Comparison of ENCODE assay signal across 27 cellular contexts in genomic region chr11:80309301-80309700, GRCh38.
"Had no signal": no experiment of that assay in that cellular context is flagged by ENCODE, and none has a peak within 500 bp of the region (broad histone marks: within the 10 kb centered on the region; RNA-seq: fewer than 3 reads in every experiment).

No MANE protein-coding gene starts in this region.

- H3K9me3 ChIP-seq: esophagus muscularis mucosa, right lobe of liver, suprapubic skin, transverse colon, upper lobe of right lung, uterus had no signal

- H3K36me3 ChIP-seq: esophagus muscularis mucosa, left lung, right lobe of liver, suprapubic skin, transverse colon, upper lobe of right lung, uterus had no signal

- H3K4me3 Mint-ChIP-seq: endodermal cell; naive thymus-derived CD4-positive, alpha-beta T cell; nephron; stimulated activated naive CD8-positive, alpha-beta T cell treated with anti-CD3 and anti-CD28 coated beads, Interleukin-15, amount 100 ng/mL, for 72 hours had no signal

- H3K27me3 Mint-ChIP-seq: naive thymus-derived CD4-positive, alpha-beta T cell; stimulated activated naive CD8-positive, alpha-beta T cell treated with anti-CD3 and anti-CD28 coated beads, Interleukin-15, amount 100 ng/mL, for 72 hours had no signal

- H3K27ac ChIP-seq: dorsolateral prefrontal cortex, esophagus muscularis mucosa, left lung, right lobe of liver, suprapubic skin, transverse colon, upper lobe of right lung, uterus had no signal

- H3K4me1 ChIP-seq: esophagus muscularis mucosa, left lung, right lobe of liver, suprapubic skin, transverse colon, upper lobe of right lung, uterus had no signal

- H3K4me3 ChIP-seq: dorsolateral prefrontal cortex, esophagus muscularis mucosa, left lung, right lobe of liver, suprapubic skin, transverse colon, upper lobe of right lung, uterus had no signal

- H3K27ac Mint-ChIP-seq: endodermal cell; naive thymus-derived CD4-positive, alpha-beta T cell; nephron; stimulated activated naive CD8-positive, alpha-beta T cell treated with anti-CD3 and anti-CD28 coated beads, Interleukin-15, amount 100 ng/mL, for 72 hours had no signal

- FAIRE-seq: colon, keratinocyte, small intestine had no signal

- ATAC-seq: left lung; naive thymus-derived CD4-positive, alpha-beta T cell; right lobe of liver; stimulated activated naive CD8-positive, alpha-beta T cell treated with anti-CD3 and anti-CD28 coated beads, Interleukin-15, amount 100 ng/mL, for 72 hours; upper lobe of right lung had no signal

- H3K27me3 ChIP-seq: dorsolateral prefrontal cortex, esophagus muscularis mucosa, left lung, right lobe of liver, suprapubic skin, transverse colon, upper lobe of right lung, uterus had no signal

- DNase-seq: dorsolateral prefrontal cortex; effector CD4-positive, alpha-beta T cell; endodermal cell; foreskin melanocyte; hypothalamus; left lung; mesendoderm; midbrain; naive thymus-derived CD4-positive, alpha-beta T cell; nucleus accumbens; posterior cingulate gyrus; right lobe of liver; small intestine; stimulated activated CD4-positive, alpha-beta T cell treated with anti-CD3 and anti-CD28 coated beads, Interleukin-12 subunit alpha, Interleukin-12 subunit beta, amount 100 ng/mL, for 4 hours; stimulated activated CD4-positive, alpha-beta T cell treated with anti-CD3 and anti-CD28 coated beads, Interleukin-1b, Interleukin-23, amount 100 ng/mL, for 48 hours; stimulated activated CD4-positive, alpha-beta T cell treated with anti-CD3 and anti-CD28 coated beads, Interleukin-4, amount 100 ng/mL, for 1 hour; stimulated activated CD8-positive, alpha-beta memory T cell treated with anti-CD3 and anti-CD28 coated beads, Interleukin-4, amount 100 ng/mL, for 48 hours; stimulated activated naive CD4-positive, alpha-beta T cell; stimulated activated naive CD8-positive, alpha-beta T cell treated with anti-CD3 and anti-CD28 coated beads, Interleukin-15, amount 100 ng/mL, for 72 hours; transverse colon; upper lobe of right lung; uterus had no signal

- H3K4me1 Mint-ChIP-seq: endodermal cell; naive thymus-derived CD4-positive, alpha-beta T cell; nephron; stimulated activated naive CD8-positive, alpha-beta T cell treated with anti-CD3 and anti-CD28 coated beads, Interleukin-15, amount 100 ng/mL, for 72 hours had no signal
